Comparison of ENCODE assay signal across 2 cellular contexts in the genomic region with DNA sequence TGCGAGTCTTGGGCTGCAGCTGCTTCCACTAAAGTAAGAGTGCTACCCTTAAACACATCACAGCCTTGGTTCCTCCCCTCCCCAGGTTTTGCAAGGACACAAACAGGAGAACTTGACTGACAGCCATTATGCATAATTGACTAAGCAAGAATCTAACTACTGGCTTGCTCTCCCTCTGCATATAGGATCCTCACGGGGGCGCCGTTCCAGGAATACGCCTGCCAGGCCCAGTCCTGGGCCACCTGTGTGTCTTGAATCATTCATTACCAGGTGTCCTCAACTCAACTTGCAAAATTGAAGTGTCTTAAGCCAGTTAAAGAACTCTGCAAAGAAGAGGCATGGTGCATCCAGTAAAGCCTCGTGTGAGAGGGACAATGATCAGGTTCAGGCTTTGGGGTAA.
TF ChIP-seq lines count a peak whose summit lies in the region.

No MANE protein-coding gene starts in this region.

TF ChIP-seq in GM23338, 12 proteins besides CTCF, POLR2A, EP300 and RAD21 (continues in another document):
- no peak for TF ChIP-seq ZNF462 (CRISPR knock-in tag; IDR thresholded peaks at IDR 0.05)
- no peak for TF ChIP-seq POLR2AphosphoS5 (IDR thresholded peaks at IDR 0.05; ENCODE audit: low read depth)
- no peak for TF ChIP-seq STAT1 (IDR thresholded peaks at IDR 0.05; ENCODE audit: unreplicated experiment)
- TF ChIP-seq, protein P1, sequence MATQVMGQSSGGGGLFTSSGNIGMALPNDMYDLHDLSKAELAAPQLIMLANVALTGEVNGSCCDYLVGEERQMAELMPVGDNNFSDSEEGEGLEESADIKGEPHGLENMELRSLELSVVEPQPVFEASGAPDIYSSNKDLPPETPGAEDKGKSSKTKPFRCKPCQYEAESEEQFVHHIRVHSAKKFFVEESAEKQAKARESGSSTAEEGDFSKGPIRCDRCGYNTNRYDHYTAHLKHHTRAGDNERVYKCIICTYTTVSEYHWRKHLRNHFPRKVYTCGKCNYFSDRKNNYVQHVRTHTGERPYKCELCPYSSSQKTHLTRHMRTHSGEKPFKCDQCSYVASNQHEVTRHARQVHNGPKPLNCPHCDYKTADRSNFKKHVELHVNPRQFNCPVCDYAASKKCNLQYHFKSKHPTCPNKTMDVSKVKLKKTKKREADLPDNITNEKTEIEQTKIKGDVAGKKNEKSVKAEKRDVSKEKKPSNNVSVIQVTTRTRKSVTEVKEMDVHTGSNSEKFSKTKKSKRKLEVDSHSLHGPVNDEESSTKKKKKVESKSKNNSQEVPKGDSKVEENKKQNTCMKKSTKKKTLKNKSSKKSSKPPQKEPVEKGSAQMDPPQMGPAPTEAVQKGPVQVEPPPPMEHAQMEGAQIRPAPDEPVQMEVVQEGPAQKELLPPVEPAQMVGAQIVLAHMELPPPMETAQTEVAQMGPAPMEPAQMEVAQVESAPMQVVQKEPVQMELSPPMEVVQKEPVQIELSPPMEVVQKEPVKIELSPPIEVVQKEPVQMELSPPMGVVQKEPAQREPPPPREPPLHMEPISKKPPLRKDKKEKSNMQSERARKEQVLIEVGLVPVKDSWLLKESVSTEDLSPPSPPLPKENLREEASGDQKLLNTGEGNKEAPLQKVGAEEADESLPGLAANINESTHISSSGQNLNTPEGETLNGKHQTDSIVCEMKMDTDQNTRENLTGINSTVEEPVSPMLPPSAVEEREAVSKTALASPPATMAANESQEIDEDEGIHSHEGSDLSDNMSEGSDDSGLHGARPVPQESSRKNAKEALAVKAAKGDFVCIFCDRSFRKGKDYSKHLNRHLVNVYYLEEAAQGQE (IDR thresholded peaks at IDR 0.05; ENCODE audit: unreplicated experiment) = no peak
- no peak for TF ChIP-seq EZH2 (IDR thresholded peaks at IDR 0.05; ENCODE audit: low read depth, unreplicated experiment)
- no peak for TF ChIP-seq CREB1 (CRISPR knock-in tag; IDR thresholded peaks at IDR 0.05; ENCODE audit: low read depth)
- no peak for TF ChIP-seq NANOG (IDR thresholded peaks at IDR 0.05; ENCODE audit: borderline replicate concordance)
- TF ChIP-seq, protein P2, sequence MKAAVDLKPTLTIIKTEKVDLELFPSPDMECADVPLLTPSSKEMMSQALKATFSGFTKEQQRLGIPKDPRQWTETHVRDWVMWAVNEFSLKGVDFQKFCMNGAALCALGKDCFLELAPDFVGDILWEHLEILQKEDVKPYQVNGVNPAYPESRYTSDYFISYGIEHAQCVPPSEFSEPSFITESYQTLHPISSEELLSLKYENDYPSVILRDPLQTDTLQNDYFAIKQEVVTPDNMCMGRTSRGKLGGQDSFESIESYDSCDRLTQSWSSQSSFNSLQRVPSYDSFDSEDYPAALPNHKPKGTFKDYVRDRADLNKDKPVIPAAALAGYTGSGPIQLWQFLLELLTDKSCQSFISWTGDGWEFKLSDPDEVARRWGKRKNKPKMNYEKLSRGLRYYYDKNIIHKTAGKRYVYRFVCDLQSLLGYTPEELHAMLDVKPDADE (IDR thresholded peaks at IDR 0.05) = no peak
- TF ChIP-seq JUNB (IDR thresholded peaks at IDR 0.05; ENCODE audit: unreplicated experiment) = no peak
- TF ChIP-seq EZH2phosphoT487 (IDR thresholded peaks at IDR 0.05; ENCODE audit: unreplicated experiment) = no peak

TF ChIP-seq in H1, 55 proteins besides CTCF, POLR2A, EP300 and RAD21:
- no peak for TF ChIP-seq ATF3 (IDR thresholded peaks at IDR 0.05; ENCODE audit: insufficient read depth, low read depth, low read length)
- TF ChIP-seq EZH2 (IDR thresholded peaks at IDR 0.05; ENCODE audit: low read depth, low read length, severe bottlenecking) = no peak
- no peak for TF ChIP-seq SIX5 (IDR thresholded peaks at IDR 0.05; ENCODE audit: low read depth, low read length)
- no peak for TF ChIP-seq SP4 (IDR thresholded peaks at IDR 0.05; ENCODE audit: low read length)
- no peak for TF ChIP-seq USF2 (IDR thresholded peaks at IDR 0.05; ENCODE audit: low read length)
TF ChIP-seq in H1: peak in this region for 0.
